ENCODE assay signal across 1 cellular context in the genomic region with DNA sequence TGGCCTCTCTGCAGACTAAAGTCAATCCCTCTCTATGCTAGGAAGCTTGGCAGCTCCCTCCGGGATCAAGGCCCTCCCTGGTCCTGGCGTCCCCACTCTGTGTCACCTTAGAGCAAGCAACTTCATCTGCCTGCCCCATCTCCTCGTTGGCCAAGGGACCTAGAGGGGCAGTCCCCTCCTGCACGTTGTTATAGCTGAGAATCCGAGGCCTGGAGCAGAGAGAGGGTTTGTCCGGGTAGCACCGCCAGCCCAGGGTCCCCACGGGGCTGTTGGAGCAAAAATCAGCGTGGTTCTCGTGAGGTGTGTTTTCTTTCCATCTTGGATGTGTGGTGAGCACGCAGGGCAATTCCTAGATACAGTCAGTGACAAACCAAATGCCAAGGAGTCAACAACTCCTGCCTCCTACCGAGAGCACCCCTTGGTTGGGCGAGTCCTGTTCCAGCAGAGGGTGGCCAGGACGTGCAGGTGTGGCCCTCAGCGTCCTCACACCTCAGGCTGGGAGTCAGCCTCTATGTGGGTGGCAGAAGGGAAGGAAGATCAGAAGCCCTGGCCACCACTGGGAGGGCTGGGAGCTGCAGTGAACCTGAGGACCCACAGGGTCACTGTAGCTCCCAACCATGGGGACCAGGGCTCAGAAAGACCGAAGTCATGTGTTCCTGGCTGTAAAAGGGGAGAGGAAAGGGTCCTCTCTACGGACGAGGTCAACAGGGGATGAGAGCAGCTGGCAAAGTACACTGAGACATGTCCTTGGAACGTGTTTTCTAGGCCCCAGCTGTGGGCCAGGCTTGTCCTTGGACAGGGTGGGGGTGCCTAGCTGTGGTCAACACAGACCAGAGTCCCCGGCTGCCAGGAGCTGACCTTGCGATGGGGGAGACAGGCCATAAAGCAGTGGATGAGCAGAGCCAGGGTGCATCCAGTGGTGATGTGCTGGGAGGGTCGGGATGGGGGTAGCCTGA.
TF ChIP-seq lines count a peak whose summit lies in the region.

No MANE protein-coding gene starts in this region.

TF ChIP-seq in HepG2, 621 proteins besides CTCF, POLR2A, EP300 and RAD21 (continued from another document and continues in another):
- TF ChIP-seq TRIM22 (IDR thresholded peaks at IDR 0.05) (no peak), HIVEP1 (CRISPR knock-in tag; IDR thresholded peaks at IDR 0.05) (peak; percentile 69; the same call in 1 of the 2 replicates), NR2F6 (IDR thresholded peaks at IDR 0.05) (peak; percentile 90), NR2F6 (CRISPR knock-in tag; IDR thresholded peaks at IDR 0.05) (peak; percentile 97), MYC (CRISPR knock-in tag; IDR thresholded peaks at IDR 0.05; ENCODE audit: borderline replicate concordance) (peak; percentile 58; the same call in 1 of the 2 replicates), ZNF75D (CRISPR knock-in tag; IDR thresholded peaks at IDR 0.05; ENCODE audit: borderline replicate concordance) (no peak), POGK (CRISPR knock-in tag; conservative IDR thresholded peaks at IDR 0.05) (peak; percentile 70), NR2F1 (CRISPR knock-in tag; IDR thresholded peaks at IDR 0.05) (peak; percentile 82 to 92), KLF15 (CRISPR knock-in tag; IDR thresholded peaks at IDR 0.05; ENCODE audit: borderline replicate concordance) (no peak), PAWR (CRISPR knock-in tag; IDR thresholded peaks at IDR 0.05; ENCODE audit: borderline replicate concordance) (no peak), MTA1 (CRISPR knock-in tag; IDR thresholded peaks at IDR 0.05; ENCODE audit: borderline replicate concordance) (peak; percentile 100), ZBTB14 (CRISPR knock-in tag; IDR thresholded peaks at IDR 0.05) (no peak), CBX2 (IDR thresholded peaks at IDR 0.05; ENCODE audit: low read depth, low read length) (no peak), CBX2 (CRISPR knock-in tag; IDR thresholded peaks at IDR 0.05; ENCODE audit: low read depth) (no peak), LRRFIP1 (CRISPR knock-in tag; conservative IDR thresholded peaks at IDR 0.05) (no peak), EZH2 (conservative IDR thresholded peaks at IDR 0.05; ENCODE audit: low read depth, low read length) (no peak), ZNF512 (CRISPR knock-in tag; IDR thresholded peaks at IDR 0.05) (no peak), FOXP1 (IDR thresholded peaks at IDR 0.05) (0 out of 2 replicates have a peak, but pooled peaks have one; percentile 19), FOXP1 (CRISPR knock-in tag; IDR thresholded peaks at IDR 0.05) (peak; percentile 87), MED1 (CRISPR knock-in tag; IDR thresholded peaks at IDR 0.05) (peak; percentile 98), E2F5 (CRISPR knock-in tag; conservative IDR thresholded peaks at IDR 0.05) (0 out of 2 replicates have a peak, but pooled peaks have one; percentile 41), FOSL2 (CRISPR knock-in tag; IDR thresholded peaks at IDR 0.05) (peak; percentile 84)
- TF ChIP-seq, protein P1, sequence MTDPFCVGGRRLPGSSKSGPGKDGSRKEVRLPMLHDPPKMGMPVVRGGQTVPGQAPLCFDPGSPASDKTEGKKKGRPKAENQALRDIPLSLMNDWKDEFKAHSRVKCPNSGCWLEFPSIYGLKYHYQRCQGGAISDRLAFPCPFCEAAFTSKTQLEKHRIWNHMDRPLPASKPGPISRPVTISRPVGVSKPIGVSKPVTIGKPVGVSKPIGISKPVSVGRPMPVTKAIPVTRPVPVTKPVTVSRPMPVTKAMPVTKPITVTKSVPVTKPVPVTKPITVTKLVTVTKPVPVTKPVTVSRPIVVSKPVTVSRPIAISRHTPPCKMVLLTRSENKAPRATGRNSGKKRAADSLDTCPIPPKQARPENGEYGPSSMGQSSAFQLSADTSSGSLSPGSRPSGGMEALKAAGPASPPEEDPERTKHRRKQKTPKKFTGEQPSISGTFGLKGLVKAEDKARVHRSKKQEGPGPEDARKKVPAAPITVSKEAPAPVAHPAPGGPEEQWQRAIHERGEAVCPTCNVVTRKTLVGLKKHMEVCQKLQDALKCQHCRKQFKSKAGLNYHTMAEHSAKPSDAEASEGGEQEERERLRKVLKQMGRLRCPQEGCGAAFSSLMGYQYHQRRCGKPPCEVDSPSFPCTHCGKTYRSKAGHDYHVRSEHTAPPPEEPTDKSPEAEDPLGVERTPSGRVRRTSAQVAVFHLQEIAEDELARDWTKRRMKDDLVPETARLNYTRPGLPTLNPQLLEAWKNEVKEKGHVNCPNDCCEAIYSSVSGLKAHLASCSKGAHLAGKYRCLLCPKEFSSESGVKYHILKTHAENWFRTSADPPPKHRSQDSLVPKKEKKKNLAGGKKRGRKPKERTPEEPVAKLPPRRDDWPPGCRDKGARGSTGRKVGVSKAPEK (CRISPR knock-in tag; IDR thresholded peaks at IDR 0.05; ENCODE audit: borderline replicate concordance): peak; percentile 86; the same call in 1 of the 2 replicates
- TF ChIP-seq, protein P2, sequence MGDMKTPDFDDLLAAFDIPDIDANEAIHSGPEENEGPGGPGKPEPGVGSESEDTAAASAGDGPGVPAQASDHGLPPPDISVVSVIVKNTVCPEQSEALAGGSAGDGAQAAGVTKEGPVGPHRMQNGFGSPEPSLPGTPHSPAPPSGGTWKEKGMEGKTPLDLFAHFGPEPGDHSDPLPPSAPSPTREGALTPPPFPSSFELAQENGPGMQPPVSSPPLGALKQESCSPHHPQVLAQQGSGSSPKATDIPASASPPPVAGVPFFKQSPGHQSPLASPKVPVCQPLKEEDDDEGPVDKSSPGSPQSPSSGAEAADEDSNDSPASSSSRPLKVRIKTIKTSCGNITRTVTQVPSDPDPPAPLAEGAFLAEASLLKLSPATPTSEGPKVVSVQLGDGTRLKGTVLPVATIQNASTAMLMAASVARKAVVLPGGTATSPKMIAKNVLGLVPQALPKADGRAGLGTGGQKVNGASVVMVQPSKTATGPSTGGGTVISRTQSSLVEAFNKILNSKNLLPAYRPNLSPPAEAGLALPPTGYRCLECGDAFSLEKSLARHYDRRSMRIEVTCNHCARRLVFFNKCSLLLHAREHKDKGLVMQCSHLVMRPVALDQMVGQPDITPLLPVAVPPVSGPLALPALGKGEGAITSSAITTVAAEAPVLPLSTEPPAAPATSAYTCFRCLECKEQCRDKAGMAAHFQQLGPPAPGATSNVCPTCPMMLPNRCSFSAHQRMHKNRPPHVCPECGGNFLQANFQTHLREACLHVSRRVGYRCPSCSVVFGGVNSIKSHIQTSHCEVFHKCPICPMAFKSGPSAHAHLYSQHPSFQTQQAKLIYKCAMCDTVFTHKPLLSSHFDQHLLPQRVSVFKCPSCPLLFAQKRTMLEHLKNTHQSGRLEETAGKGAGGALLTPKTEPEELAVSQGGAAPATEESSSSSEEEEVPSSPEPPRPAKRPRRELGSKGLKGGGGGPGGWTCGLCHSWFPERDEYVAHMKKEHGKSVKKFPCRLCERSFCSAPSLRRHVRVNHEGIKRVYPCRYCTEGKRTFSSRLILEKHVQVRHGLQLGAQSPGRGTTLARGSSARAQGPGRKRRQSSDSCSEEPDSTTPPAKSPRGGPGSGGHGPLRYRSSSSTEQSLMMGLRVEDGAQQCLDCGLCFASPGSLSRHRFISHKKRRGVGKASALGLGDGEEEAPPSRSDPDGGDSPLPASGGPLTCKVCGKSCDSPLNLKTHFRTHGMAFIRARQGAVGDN (CRISPR knock-in tag; IDR thresholded peaks at IDR 0.05): peak; percentile 99
- TF ChIP-seq, protein P3, sequence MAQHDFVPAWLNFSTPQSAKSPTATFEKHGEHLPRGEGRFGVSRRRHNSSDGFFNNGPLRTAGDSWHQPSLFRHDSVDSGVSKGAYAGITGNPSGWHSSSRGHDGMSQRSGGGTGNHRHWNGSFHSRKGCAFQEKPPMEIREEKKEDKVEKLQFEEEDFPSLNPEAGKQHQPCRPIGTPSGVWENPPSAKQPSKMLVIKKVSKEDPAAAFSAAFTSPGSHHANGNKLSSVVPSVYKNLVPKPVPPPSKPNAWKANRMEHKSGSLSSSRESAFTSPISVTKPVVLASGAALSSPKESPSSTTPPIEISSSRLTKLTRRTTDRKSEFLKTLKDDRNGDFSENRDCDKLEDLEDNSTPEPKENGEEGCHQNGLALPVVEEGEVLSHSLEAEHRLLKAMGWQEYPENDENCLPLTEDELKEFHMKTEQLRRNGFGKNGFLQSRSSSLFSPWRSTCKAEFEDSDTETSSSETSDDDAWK (CRISPR knock-in tag; IDR thresholded peaks at IDR 0.05): no peak
- TF ChIP-seq, protein P4, sequence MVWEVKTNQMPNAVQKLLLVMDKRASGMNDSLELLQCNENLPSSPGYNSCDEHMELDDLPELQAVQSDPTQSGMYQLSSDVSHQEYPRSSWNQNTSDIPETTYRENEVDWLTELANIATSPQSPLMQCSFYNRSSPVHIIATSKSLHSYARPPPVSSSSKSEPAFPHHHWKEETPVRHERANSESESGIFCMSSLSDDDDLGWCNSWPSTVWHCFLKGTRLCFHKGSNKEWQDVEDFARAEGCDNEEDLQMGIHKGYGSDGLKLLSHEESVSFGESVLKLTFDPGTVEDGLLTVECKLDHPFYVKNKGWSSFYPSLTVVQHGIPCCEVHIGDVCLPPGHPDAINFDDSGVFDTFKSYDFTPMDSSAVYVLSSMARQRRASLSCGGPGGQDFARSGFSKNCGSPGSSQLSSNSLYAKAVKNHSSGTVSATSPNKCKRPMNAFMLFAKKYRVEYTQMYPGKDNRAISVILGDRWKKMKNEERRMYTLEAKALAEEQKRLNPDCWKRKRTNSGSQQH (CRISPR knock-in tag; IDR thresholded peaks at IDR 0.05; ENCODE audit: low read depth): no peak
